In genomic region chr14:91388551-91388975, GRCh38 we compare ENCODE assay signal across 9 cellular contexts. TPM values are rescaled to one million over a fixed set of nuclear protein-coding genes. Genes with fewer than 3 reads are reported as not detected.
DNase-seq lines count a peak whose midpoint lies in the region; ATAC-seq and TF ChIP-seq lines count a peak whose summit lies in the region.
"Had no signal": no experiment of that assay in that cellular context is flagged by ENCODE, and none has a peak within 500 bp of the region (broad histone marks: within the 10 kb centered on the region; RNA-seq: fewer than 3 reads in every experiment).

No MANE protein-coding gene starts in this region.

- no peak for TF ChIP-seq EP300 in ovary (IDR thresholded peaks at IDR 0.05)

- H3K36me3 Mint-ChIP-seq in stimulated activated naive B cell treated with anti-CD40 and anti-IgM and Interleukin-4, amounts not matched to agents 10 μg/mL and 1 μg/mL and 100 μg/mL, for 72 hours: peaks cover 15 to 50% of the 10 kb centered on the region in 2 donors

- peak; percentile 80 to 86 for ATAC-seq in stimulated activated naive B cell treated with anti-CD40 and anti-IgM and Interleukin-4, amounts not matched to agents 10 μg/mL and 1 μg/mL and 100 μg/mL, for 72 hours (replicated peaks)
- ATAC-seq: Panc1 had no signal

- H3K4me3 ChIP-seq in astrocyte of the spinal cord (ENCODE audit: low read depth, low read length) (no peak overlapping the region), ovary (no peak overlapping the region)

- no peaks in the 10 kb centered on the region for H3K9me3 Mint-ChIP-seq in stimulated activated naive B cell treated with anti-CD40 and anti-IgM and Interleukin-4, amounts not matched to agents 10 μg/mL and 1 μg/mL and 100 μg/mL, for 72 hours

- H3K27ac Mint-ChIP-seq in stimulated activated naive B cell treated with anti-CD40 and anti-IgM and Interleukin-4, amounts not matched to agents 10 μg/mL and 1 μg/mL and 100 μg/mL, for 72 hours: peak overlapping the region; percentile 79

- in situ Hi-C loops in astrocyte of the spinal cord (cut with HindIII; ENCODE audit: low sequenced_read_pairs): no loop called here

- no peaks in the 10 kb centered on the region for H3K27me3 Mint-ChIP-seq in stimulated activated naive B cell treated with anti-CD40 and anti-IgM and Interleukin-4, amounts not matched to agents 10 μg/mL and 1 μg/mL and 100 μg/mL, for 72 hours

- H3K4me1 Mint-ChIP-seq in stimulated activated naive B cell treated with anti-CD40 and anti-IgM and Interleukin-4, amounts not matched to agents 10 μg/mL and 1 μg/mL and 100 μg/mL, for 72 hours: peaks cover 61 to 80% of the 10 kb centered on the region in 2 donors

- 93 to 94% (median 94%) methylated on average over 13 of the region's 13 CpGs for WGBS in ovary, 3 donors

- TF ChIP-seq CTCF in astrocyte of the spinal cord (IDR thresholded peaks at IDR 0.05; ENCODE audit: low read depth, low read length): no peak
- no peak for TF ChIP-seq CTCF in ovary (IDR thresholded peaks at IDR 0.05)

- H3K36me3 ChIP-seq in ovary: no peaks in the 10 kb centered on the region

- TF ChIP-seq POLR2A in ovary (IDR thresholded peaks at IDR 0.05): no peak

- peak; percentile 54 for DNase-seq in activated CD8-positive, alpha-beta memory T cell treated with anti-CD3 and anti-CD28 coated beads, Interleukin-2, amount 50 U/mL, for 4 hours
- no peak for DNase-seq in activated CD8-positive, alpha-beta memory T cell treated with anti-CD3 and anti-CD28 coated beads for 24 hours
- DNase-seq in Kasumi-1 (lab: John Stamatoyannopoulos, UW): peak; percentile 55 to 70
- peak; percentile 18 for DNase-seq in astrocyte of the spinal cord (ENCODE audit: low read depth, low spot score)
- DNase-seq in stimulated activated naive B cell treated with anti-CD40 and anti-IgM and Interleukin-4, amounts not matched to agents 10 μg/mL and 1 μg/mL and 100 μg/mL, for 72 hours: no peak
- DNase-seq in midbrain (lab: John Stamatoyannopoulos, UW): no peak
- no peak for DNase-seq in germinal center (ENCODE audit: low spot score)
- DNase-seq in ovary: no peak

- no peaks in the 10 kb centered on the region for H3K27me3 ChIP-seq in ovary

- peak overlapping the region; percentile 36 to 44 for H3K4me3 Mint-ChIP-seq in stimulated activated naive B cell treated with anti-CD40 and anti-IgM and Interleukin-4, amounts not matched to agents 10 μg/mL and 1 μg/mL and 100 μg/mL, for 72 hours

- no peaks in the 10 kb centered on the region for H3K4me1 ChIP-seq in ovary (ENCODE audit: insufficient read depth)

- no peaks in the 10 kb centered on the region for H3K9me3 ChIP-seq in ovary

- no peak overlapping the region for H3K27ac ChIP-seq in ovary

- intact Hi-C loops in ovary (cut with DNase I): no loop called here

RNA-seq across cellular contexts. Expression of gene CCDC88C, which starts 29.1 kb away (rescaled TPM):
- total RNA-seq in ovary: 10 to 100 TPM in 1 of 7 donors, 1 to 10 TPM in 6; 2.0 to 17.7 (median 5.1) TPM
- polyA plus RNA-seq in ovary: 1 to 10 TPM; 2.3 to 3.1 TPM

Comparison
In these comparisons a context has a peak if more than half of its experiments do, and no peak if none do; other contexts are left out.
1. DNase-seq: peak in activated CD8-positive, alpha-beta memory T cell treated with anti-CD3 and anti-CD28 coated beads, Interleukin-2, amount 50 U/mL, for 4 hours (single experiment), Kasumi-1 (2 of 2) and astrocyte of the spinal cord (single experiment); none in activated CD8-positive, alpha-beta memory T cell treated with anti-CD3 and anti-CD28 coated beads for 24 hours (single experiment), stimulated activated naive B cell treated with anti-CD40 and anti-IgM and Interleukin-4, amounts not matched to agents 10 μg/mL and 1 μg/mL and 100 μg/mL, for 72 hours (single experiment), midbrain (single experiment), germinal center (single experiment) and ovary (0 of 5).